Comparison of ENCODE assay signal across 8 cellular contexts in genomic region chr9:34125681-34126206, GRCh38. TPM values are rescaled to one million over a fixed set of nuclear protein-coding genes. Genes with fewer than 3 reads are reported as not detected.
DNase-seq lines count a peak whose midpoint lies in the region; ATAC-seq and FAIRE-seq lines count a peak whose summit lies in the region.

No MANE protein-coding gene starts in this region.

- WGBS in ectodermal cell, 2 experiments: 6 to 8% methylated on average over 18 of the region's 18 CpGs

- H3K27me3 ChIP-seq in ectodermal cell (ENCODE audit: control insufficient read depth, insufficient read depth, low read length, poor library complexity, severe bottlenecking) (no peaks in the 10 kb centered on the region), mucosa of rectum (ENCODE audit: control insufficient read depth in 2 of 2, insufficient read depth in 2 of 2, low read length in 2 of 2) (no peaks in the 10 kb centered on the region)

- DNase-seq in activated T-cell treated with anti-CD3 and anti-CD28 coated beads, Interleukin-2, amount 50 U/mL, for 4 hours: no peak
- DNase-seq in activated T-cell treated with anti-CD3 and anti-CD28 coated beads for 4 hours (no peak), RCC 7860 (ENCODE audit: low spot score) (peak; percentile 16), GOT3 (lab: John Stamatoyannopoulos, UW) (no peak)
- no peak for DNase-seq in stimulated activated naive CD4-positive, alpha-beta T cell treated with Interleukin-2 at 50 U/mL for 16 hours (lab: John Stamatoyannopoulos, UW)

- H3K27ac ChIP-seq in ectodermal cell (ENCODE audit: insufficient read depth, low read depth, low read length, poor library complexity, severe bottlenecking): peak overlapping the region; percentile 86
- peak overlapping the region; percentile 86 to 94 for H3K27ac ChIP-seq in mucosa of rectum (ENCODE audit: low read depth in 2 of 2, low read length in 2 of 2)

- no peak for ATAC-seq in activated T-cell treated with anti-CD3 and anti-CD28 coated beads, Interleukin-2, amount 50 U/mL, for 4 hours
- ATAC-seq in GM19351 (IDR thresholded peaks at IDR 0.05; ENCODE audit: unreplicated experiment): no peak

- no peaks in the 10 kb centered on the region for H3K9me3 Mint-ChIP-seq in activated T-cell treated with anti-CD3 and anti-CD28 coated beads, Interleukin-2, amount 50 U/mL, for 4 hours

- peaks cover 15% of the 10 kb centered on the region for H3K4me1 ChIP-seq in ectodermal cell (ENCODE audit: control insufficient read depth, insufficient read depth, low read length)
- H3K4me1 ChIP-seq in mucosa of rectum (ENCODE audit: control insufficient read depth in 2 of 2, insufficient read depth in 2 of 2, low read length in 2 of 2): peaks cover 18 to 23% of the 10 kb centered on the region in 2 donors

- H3K36me3 Mint-ChIP-seq in activated T-cell treated with anti-CD3 and anti-CD28 coated beads, Interleukin-2, amount 50 U/mL, for 4 hours (ENCODE audit: insufficient read depth): peaks cover 27% of the 10 kb centered on the region

- peaks cover 49% of the 10 kb centered on the region for H3K4me1 Mint-ChIP-seq in activated T-cell treated with anti-CD3 and anti-CD28 coated beads, Interleukin-2, amount 50 U/mL, for 4 hours (ENCODE audit: low read depth)

- H3K4me3 ChIP-seq in ectodermal cell (ENCODE audit: insufficient read depth, low read depth, low read length) (peak overlapping the region; percentile 84), mucosa of rectum (ENCODE audit: low read length in 2 of 2) (peak overlapping the region; percentile 87 to 100)

- peak overlapping the region; percentile 96 for H3K4me3 Mint-ChIP-seq in activated T-cell treated with anti-CD3 and anti-CD28 coated beads, Interleukin-2, amount 50 U/mL, for 4 hours

- no peaks in the 10 kb centered on the region for H3K27me3 Mint-ChIP-seq in activated T-cell treated with anti-CD3 and anti-CD28 coated beads, Interleukin-2, amount 50 U/mL, for 4 hours (ENCODE audit: low read depth)

- H3K9me3 ChIP-seq in ectodermal cell (ENCODE audit: control insufficient read depth, low read length) (no peaks in the 10 kb centered on the region), mucosa of rectum (ENCODE audit: control insufficient read depth in 2 of 2, low read length in 2 of 2) (no peaks in the 10 kb centered on the region)

- H3K9ac ChIP-seq in mucosa of rectum (ENCODE audit: low read depth in 1 of 2, low read length in 2 of 2): peak overlapping the region; percentile 88 to 99

- H3K36me3 ChIP-seq in ectodermal cell (ENCODE audit: control insufficient read depth, insufficient read depth, low read length): peaks cover 4% of the 10 kb centered on the region
- H3K36me3 ChIP-seq in mucosa of rectum (ENCODE audit: control insufficient read depth in 2 of 2, insufficient read depth in 2 of 2, low read length in 2 of 2): peaks cover 8 to 22% of the 10 kb centered on the region in 2 donors

- no peak for FAIRE-seq in RCC 7860 (lab: Jason Lieb, UNC)

RNA-seq across cellular contexts. Expression of gene DCAF12, which starts 0.8 kb away (rescaled TPM):
- total RNA-seq in activated T-cell treated with anti-CD3 and anti-CD28 coated beads, Interleukin-2, amount 50 U/mL, for 4 hours: 10 to 100 TPM; 38.7 to 44.7 (median 41.4) TPM
- polyA plus RNA-seq in ectodermal cell (2013, experiment 1 of 4): 45.7 TPM
- 42.3 TPM for polyA plus RNA-seq in ectodermal cell (2013, experiment 2 of 4)
- 33.8 TPM for polyA plus RNA-seq in ectodermal cell (2013, experiment 3 of 4)
- 38.9 TPM for polyA plus RNA-seq in ectodermal cell (2013, experiment 4 of 4)

RNA-seq across cellular contexts. Expression of gene UBAP1, which starts 53.1 kb away (rescaled TPM):
- 10 to 100 TPM; 31.7 to 35.9 (median 34.6) TPM for total RNA-seq in activated T-cell treated with anti-CD3 and anti-CD28 coated beads, Interleukin-2, amount 50 U/mL, for 4 hours
- 39.4 TPM for polyA plus RNA-seq in ectodermal cell (2013, experiment 1 of 4)
- 36.2 TPM for polyA plus RNA-seq in ectodermal cell (2013, experiment 2 of 4)
- polyA plus RNA-seq in ectodermal cell (2013, experiment 3 of 4): 31.1 TPM
- polyA plus RNA-seq in ectodermal cell (2013, experiment 4 of 4): 34.8 TPM
